Comparison of ENCODE assay signal across 8 cellular contexts in genomic region chr15:81133782-81134461, GRCh38. TPM values are rescaled to one million over a fixed set of nuclear protein-coding genes. Genes with fewer than 3 reads are reported as not detected.
DNase-seq lines count a peak whose midpoint lies in the region; ATAC-seq, FAIRE-seq and TF ChIP-seq lines count a peak whose summit lies in the region.

A gene with protein sequence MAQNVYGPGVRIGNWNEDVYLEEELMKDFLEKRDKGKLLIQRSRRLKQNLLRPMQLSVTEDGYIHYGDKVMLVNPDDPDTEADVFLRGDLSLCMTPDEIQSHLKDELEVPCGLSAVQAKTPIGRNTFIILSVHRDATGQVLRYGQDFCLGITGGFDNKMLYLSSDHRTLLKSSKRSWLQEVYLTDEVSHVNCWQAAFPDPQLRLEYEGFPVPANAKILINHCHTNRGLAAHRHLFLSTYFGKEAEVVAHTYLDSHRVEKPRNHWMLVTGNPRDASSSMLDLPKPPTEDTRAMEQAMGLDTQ (plus strand): TSS chr15:81134270. CDS start chr15:81134330, 60 bp downstream.

- ATAC-seq in pancreas, result peak; percentile 80 to 99 (median 96)
- ATAC-seq in aorta (ENCODE audit: low FRiP score), result peak; percentile 90
- ATAC-seq in HG03457 (IDR thresholded peaks at IDR 0.05; ENCODE audit: unreplicated experiment), result no peak

- H3K36me3 ChIP-seq in left ventricle myocardium inferior (no peaks in the 10 kb centered on the region), pancreas (no peaks in the 10 kb centered on the region), aorta (ENCODE audit: control insufficient read depth in 1 of 2, insufficient read depth in 2 of 2, low read length in 1 of 2) (no peaks in the 10 kb centered on the region)

- H3K9me3 ChIP-seq in left ventricle myocardium inferior (replicated peaks) (no peaks in the 10 kb centered on the region), pancreas (no peaks in the 10 kb centered on the region), aorta (ENCODE audit: control insufficient read depth, low read length) (peaks cover 1% of the 10 kb centered on the region)

- intact Hi-C loops in left ventricle myocardium inferior (cut with micrococcal nuclease), result no loop called here
- intact Hi-C loops in pancreas (cut with DNase I), result no loop called here
- intact Hi-C loops in aorta (cut with DNase I), result no loop called here

- no peak for TF ChIP-seq CTCF in GM10266 (IDR thresholded peaks at IDR 0.05; ENCODE audit: control insufficient read depth, insufficient read depth, low read depth, missing control alignments)
- TF ChIP-seq CTCF in left ventricle myocardium inferior (IDR thresholded peaks at IDR 0.05; ENCODE audit: borderline replicate concordance), result peak; percentile 18
- TF ChIP-seq CTCF in pancreas (IDR thresholded peaks at IDR 0.05), result no peak

- peak within 1 kb of the TSS; percentile 60 for H3K4me3 ChIP-seq in left ventricle myocardium inferior
- peak within 1 kb of the TSS in 1 of 4 donors; percentile 42 for H3K4me3 ChIP-seq in pancreas
- H3K4me3 ChIP-seq in aorta (ENCODE audit: low read length in 2 of 2), result no peak within 1 kb of the TSS

- WGBS in pancreas, 2 donors, result 9 to 15% methylated on average over 33 of the region's 33 CpGs
- 2% methylated on average over 33 of the region's 33 CpGs for WGBS in aorta, 2 donors

- peaks cover 8% of the 10 kb centered on the region for H3K4me1 Mint-ChIP-seq in activated naive CD8-positive, alpha-beta T cell treated with anti-CD3 and anti-CD28 coated beads for 36 hours

- no peak within 1 kb of the TSS for H3K27ac Mint-ChIP-seq in activated naive CD8-positive, alpha-beta T cell treated with anti-CD3 and anti-CD28 coated beads for 36 hours

- no peak for FAIRE-seq in pancreas (lab: Jason Lieb, UNC)

- H3K4me3 Mint-ChIP-seq in activated naive CD8-positive, alpha-beta T cell treated with anti-CD3 and anti-CD28 coated beads for 36 hours, result peak within 1 kb of the TSS; percentile 42

- no peak within 1 kb of the TSS for H3K27ac ChIP-seq in left ventricle myocardium inferior (replicated peaks)
- H3K27ac ChIP-seq in pancreas, result no peak within 1 kb of the TSS
- no peak within 1 kb of the TSS for H3K27ac ChIP-seq in aorta (ENCODE audit: low read depth in 1 of 2, low read length in 2 of 2)

- DNase-seq in GM10266 (ENCODE audit: extremely low spot score), result peak; percentile 40
- peak; percentile 83 for DNase-seq in NCI-H345 (lab: John Stamatoyannopoulos, UW)
- peak; percentile 63 for DNase-seq in activated naive CD8-positive, alpha-beta T cell treated with anti-CD3 and anti-CD28 coated beads for 36 hours
- DNase-seq in left ventricle myocardium inferior, result peak; percentile 82
- peak; percentile 66 to 89 (median 79) for DNase-seq in pancreas
- DNase-seq in aorta, result peak; percentile 81 to 91
- no peak for DNase-seq in NCI-H1048 (lab: John Stamatoyannopoulos, UW)

- no peaks in the 10 kb centered on the region for H3K36me3 Mint-ChIP-seq in activated naive CD8-positive, alpha-beta T cell treated with anti-CD3 and anti-CD28 coated beads for 36 hours

- H3K27me3 ChIP-seq in left ventricle myocardium inferior (ENCODE audit: low read depth) (peaks cover 43% of the 10 kb centered on the region), pancreas (no peaks in the 10 kb centered on the region), aorta (ENCODE audit: control insufficient read depth in 1 of 2, insufficient read depth in 2 of 2, low read length in 1 of 2) (peaks cover 0 to 2% of the 10 kb centered on the region in 2 donors)

- H3K9me3 Mint-ChIP-seq in activated naive CD8-positive, alpha-beta T cell treated with anti-CD3 and anti-CD28 coated beads for 36 hours, result peaks cover 9% of the 10 kb centered on the region

- peaks cover 13% of the 10 kb centered on the region for H3K4me1 ChIP-seq in left ventricle myocardium inferior
- H3K4me1 ChIP-seq in pancreas, result no peaks in the 10 kb centered on the region
- no peaks in the 10 kb centered on the region for H3K4me1 ChIP-seq in aorta (ENCODE audit: control insufficient read depth in 1 of 2, insufficient read depth in 2 of 2, low read length in 2 of 2)

- H3K27me3 Mint-ChIP-seq in activated naive CD8-positive, alpha-beta T cell treated with anti-CD3 and anti-CD28 coated beads for 36 hours, result peaks cover 76% of the 10 kb centered on the region

RNA-seq across cellular contexts. Expression of the gene that starts here (rescaled TPM):
- total RNA-seq in activated naive CD8-positive, alpha-beta T cell treated with anti-CD3 and anti-CD28 coated beads for 36 hours, result not detected
- 0.91 TPM for total RNA-seq in left ventricle myocardium inferior
- under 1 TPM in 5 of 6 donors, not detected in 1; 0.14 to 0.25 (median 0.17) TPM for total RNA-seq in pancreas
- under 1 TPM; 0.08 to 0.12 TPM for polyA plus RNA-seq in pancreas
- total RNA-seq in aorta, result under 1 TPM; 0.45 to 0.84 TPM
- not detected for polyA plus RNA-seq in aorta

Comparison
In these comparisons a context has a peak if more than half of its experiments do, and no peak if none do; other contexts are left out.
1. Peak in DNase-seq in activated naive CD8-positive, alpha-beta T cell treated with anti-CD3 and anti-CD28 coated beads for 36 hours; RNA of the gene not detected or under 1 TPM.
2. Peak in DNase-seq and H3K4me3 ChIP-seq in left ventricle myocardium inferior; RNA of the gene not detected or under 1 TPM.
3. Peak in DNase-seq and ATAC-seq in pancreas; RNA of the gene not detected or under 1 TPM.
4. Peak in DNase-seq and ATAC-seq in aorta; RNA of the gene not detected or under 1 TPM.